Comparison of ENCODE assay signal across 7 cellular contexts in the genomic region with DNA sequence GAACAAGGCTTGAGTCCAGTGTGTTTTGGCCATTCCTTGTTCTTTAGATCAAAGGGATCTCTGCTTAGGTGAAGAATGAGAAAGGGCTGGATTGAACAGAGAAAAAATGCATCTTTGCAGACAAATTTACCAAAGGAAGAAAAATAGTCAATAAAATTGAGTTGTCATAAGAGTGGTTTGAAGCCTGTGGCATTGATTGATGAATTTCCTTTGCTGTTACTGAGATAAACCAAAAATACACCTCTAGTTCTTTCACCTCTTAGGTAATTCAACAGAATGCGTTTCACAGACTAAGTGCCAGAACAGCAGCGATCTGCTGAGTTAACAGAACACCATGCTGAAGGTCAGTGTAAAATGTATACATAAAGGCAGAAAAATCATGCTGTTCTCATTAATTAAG.
"Had no signal": no experiment of that assay in that cellular context is flagged by ENCODE, and none has a peak within 500 bp of the region (broad histone marks: within the 10 kb centered on the region; RNA-seq: fewer than 3 reads in every experiment).

No MANE protein-coding gene starts in this region.

- H3K4me2 ChIP-seq: GM23338 had no signal

- H3K4me3 ChIP-seq: GM23338 had no signal

- H3K27ac ChIP-seq: HL-60 had no signal

- H2AFZ ChIP-seq: GM23338 had no signal

- ATAC-seq: GM23338, HCT116, HepG2 had no signal

- DNase-seq: H9, HFFc6, KBM-7 had no signal
